Comparison of ENCODE assay signal across 29 cellular contexts in the genomic region with DNA sequence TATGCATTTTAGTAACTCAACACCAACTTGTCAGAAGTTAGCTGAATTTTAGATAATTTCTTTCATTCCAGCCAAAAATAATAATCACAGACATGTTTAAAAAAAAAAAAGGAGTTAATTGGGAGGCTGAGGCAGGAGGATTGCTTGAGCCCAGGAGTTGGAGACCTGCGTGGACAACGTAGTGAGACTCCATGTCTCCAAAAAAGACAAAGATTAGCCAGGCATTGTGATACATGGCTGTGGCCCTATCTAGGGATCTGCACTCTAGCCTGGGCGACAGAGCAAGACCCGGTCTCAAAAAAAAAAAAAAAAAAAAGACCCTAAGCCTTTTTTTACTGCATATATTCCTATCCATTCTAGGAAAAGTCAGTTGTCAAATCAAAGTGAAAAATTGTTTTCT.
"Had no signal": no experiment of that assay in that cellular context is flagged by ENCODE, and none has a peak within 500 bp of the region (broad histone marks: within the 10 kb centered on the region; RNA-seq: fewer than 3 reads in every experiment).

No MANE protein-coding gene starts in this region.

- ATAC-seq: activated CD8-positive, alpha-beta T cell treated with anti-CD3 and anti-CD28 coated beads for 36 hours; activated T-cell treated with anti-CD3 and anti-CD28 coated beads, Interleukin-2, amount 50 U/mL, for 4 hours; activated T-helper 17 cell treated with anti-CD3 and anti-CD28 coated beads, Interleukin-2, amount 50 U/mL, for 72 hours; mucosa of descending colon; natural killer cell treated with Interleukin-12 subunit alpha and Interleukin-12 subunit beta and Interleukin-15 and Interleukin-18, amount 100 ng/mL, for 72 hours; pancreas; sciatic nerve had no signal

- H3K4me3 Mint-ChIP-seq: activated CD8-positive, alpha-beta T cell treated with anti-CD3 and anti-CD28 coated beads for 36 hours; activated T-cell treated with anti-CD3 and anti-CD28 coated beads, Interleukin-2, amount 50 U/mL, for 4 hours; activated T-helper 17 cell treated with anti-CD3 and anti-CD28 coated beads, Interleukin-2, amount 50 U/mL, for 72 hours; central memory CD8-positive, alpha-beta T cell; natural killer cell treated with Interleukin-12 subunit alpha and Interleukin-12 subunit beta and Interleukin-15 and Interleukin-18, amount 100 ng/mL, for 72 hours; stimulated activated naive B cell treated with anti-CD40 and anti-IgM and Interleukin-4, amounts not matched to agents 10 μg/mL and 1 μg/mL and 100 μg/mL, for 72 hours had no signal

- DNase-seq: activated CD4-positive, alpha-beta T cell treated with anti-CD3 and anti-CD28 coated beads for 1 hour; activated CD4-positive, alpha-beta T cell treated with anti-CD3 and anti-CD28 coated beads, Interleukin-2, amount 50 U/mL, for 1 hour; activated CD8-positive, alpha-beta T cell treated with anti-CD3 and anti-CD28 coated beads for 36 hours; activated gamma-delta T cell treated with Interleukin-2 at 50 U/mL for 16 hours; activated naive CD4-positive, alpha-beta T cell treated with anti-CD3 and anti-CD28 coated beads, Interleukin-2, amount 50 U/mL, for 16 hours; activated T-cell treated with anti-CD3 and anti-CD28 coated beads, Interleukin-2, amount 50 U/mL, for 4 hours; amygdala; colonic mucosa; effector CD8-positive, alpha-beta T cell; left ventricle myocardium inferior; mesendoderm; mucosa of descending colon; pancreas; retina; small intestine; stimulated activated CD4-positive, alpha-beta T cell treated with anti-CD3 and anti-CD28 coated beads, Interleukin-1b, Interleukin-23, amount 100 ng/mL, for 48 hours; stimulated activated CD4-positive, alpha-beta T cell treated with anti-CD3 and anti-CD28 coated beads, Interleukin-4, amount 100 ng/mL, for 4 hours; stimulated activated CD8-positive, alpha-beta memory T cell treated with anti-CD3 and anti-CD28 coated beads, Interleukin-4, amount 100 ng/mL, for 48 hours; stimulated activated naive B cell treated with anti-CD40 and anti-IgM and Interleukin-4, amounts not matched to agents 10 μg/mL and 1 μg/mL and 100 μg/mL, for 72 hours; stomach; T-helper 2 cell had no signal

- H3K27ac Mint-ChIP-seq: activated CD8-positive, alpha-beta T cell treated with anti-CD3 and anti-CD28 coated beads for 36 hours; activated T-helper 17 cell treated with anti-CD3 and anti-CD28 coated beads, Interleukin-2, amount 50 U/mL, for 72 hours; natural killer cell treated with Interleukin-12 subunit alpha and Interleukin-12 subunit beta and Interleukin-15 and Interleukin-18, amount 100 ng/mL, for 72 hours; stimulated activated naive B cell treated with anti-CD40 and anti-IgM and Interleukin-4, amounts not matched to agents 10 μg/mL and 1 μg/mL and 100 μg/mL, for 72 hours had no signal

- H3K4me3 ChIP-seq: colonic mucosa, left ventricle myocardium inferior, lung, mucosa of descending colon, pancreas, prostate gland, stomach had no signal

- H3K27ac ChIP-seq: colonic mucosa, epithelial cell of prostate, left ventricle myocardium inferior, neutrophil, pancreas, prostate gland, stomach had no signal

- H3K36me3 ChIP-seq: colonic mucosa, left ventricle myocardium inferior, neutrophil, pancreas, prostate gland, stomach had no signal

- H3K4me1 ChIP-seq: colonic mucosa, prostate gland had no signal

- H3K27me3 ChIP-seq: colonic mucosa, pancreas, stomach had no signal

- H3K27me3 Mint-ChIP-seq: activated CD8-positive, alpha-beta T cell treated with anti-CD3 and anti-CD28 coated beads for 36 hours; activated T-helper 17 cell treated with anti-CD3 and anti-CD28 coated beads, Interleukin-2, amount 50 U/mL, for 72 hours; central memory CD8-positive, alpha-beta T cell; natural killer cell treated with Interleukin-12 subunit alpha and Interleukin-12 subunit beta and Interleukin-15 and Interleukin-18, amount 100 ng/mL, for 72 hours had no signal

- H3K36me3 Mint-ChIP-seq: natural killer cell treated with Interleukin-12 subunit alpha and Interleukin-12 subunit beta and Interleukin-15 and Interleukin-18, amount 100 ng/mL, for 72 hours; stimulated activated naive B cell treated with anti-CD40 and anti-IgM and Interleukin-4, amounts not matched to agents 10 μg/mL and 1 μg/mL and 100 μg/mL, for 72 hours had no signal

- H3K9me3 Mint-ChIP-seq: activated CD8-positive, alpha-beta T cell treated with anti-CD3 and anti-CD28 coated beads for 36 hours; activated T-cell treated with anti-CD3 and anti-CD28 coated beads, Interleukin-2, amount 50 U/mL, for 4 hours; activated T-helper 17 cell treated with anti-CD3 and anti-CD28 coated beads, Interleukin-2, amount 50 U/mL, for 72 hours; central memory CD8-positive, alpha-beta T cell; natural killer cell treated with Interleukin-12 subunit alpha and Interleukin-12 subunit beta and Interleukin-15 and Interleukin-18, amount 100 ng/mL, for 72 hours; stimulated activated naive B cell treated with anti-CD40 and anti-IgM and Interleukin-4, amounts not matched to agents 10 μg/mL and 1 μg/mL and 100 μg/mL, for 72 hours had no signal

- H3K9me3 ChIP-seq: colonic mucosa, left ventricle myocardium inferior, mucosa of descending colon, neutrophil, pancreas, prostate gland, stomach had no signal
